In the genomic region with DNA sequence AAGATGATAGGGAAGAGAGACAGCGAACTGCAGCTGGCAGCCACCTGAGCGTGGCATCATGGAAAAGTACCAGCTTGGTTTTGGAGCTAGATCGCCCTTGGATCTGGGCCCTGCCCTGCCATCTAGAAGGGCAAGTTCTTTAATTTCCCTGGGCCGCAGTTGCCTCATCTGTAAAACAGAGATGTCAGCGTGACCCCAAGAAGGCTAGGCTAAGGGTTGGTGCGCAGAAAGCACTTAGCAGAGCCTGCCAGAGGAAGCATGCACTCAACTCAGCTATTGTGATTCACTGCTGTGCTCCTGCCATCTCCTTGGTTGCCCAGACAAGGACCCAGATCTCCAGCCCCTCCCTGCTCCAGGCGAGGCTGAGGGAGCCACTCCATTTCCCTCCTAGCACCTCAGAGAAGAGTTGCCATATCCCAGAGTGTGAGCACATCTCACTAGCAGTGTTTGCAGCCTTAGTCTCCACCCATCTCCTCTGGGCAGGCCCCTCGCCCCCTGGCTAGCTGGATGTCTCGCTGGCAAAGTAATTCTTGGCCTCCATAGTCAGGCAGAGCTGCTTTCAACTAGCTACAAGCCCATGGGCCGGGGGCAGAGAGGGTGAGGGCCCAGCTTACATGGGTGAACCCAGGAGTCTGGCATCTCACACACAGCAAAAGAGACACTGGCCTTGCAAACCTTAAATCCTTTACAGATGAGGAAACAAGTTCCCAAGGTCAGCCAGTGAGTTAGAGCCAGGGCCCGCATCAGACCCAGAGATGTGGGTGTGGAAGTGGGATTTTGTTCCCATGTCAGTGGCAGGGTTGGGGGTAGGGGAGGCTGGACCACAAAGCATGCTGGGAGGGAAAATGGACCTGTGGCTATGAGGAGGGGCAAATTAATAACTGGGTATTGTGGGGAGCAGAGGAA, we compare ENCODE assay signal across 24 cellular contexts.
DNase-seq lines count a peak whose midpoint lies in the region; ATAC-seq and TF ChIP-seq lines count a peak whose summit lies in the region.
"Had no signal": no experiment of that assay in that cellular context is flagged by ENCODE, and none has a peak within 500 bp of the region (broad histone marks: within the 10 kb centered on the region; RNA-seq: fewer than 3 reads in every experiment).

No MANE protein-coding gene starts in this region.

- no peak overlapping the region for H3K9ac ChIP-seq in SK-N-SH

- H3K27me3 Mint-ChIP-seq in stimulated activated naive CD8-positive, alpha-beta T cell treated with anti-CD3 and anti-CD28 coated beads, Interleukin-15, amount 100 ng/mL, for 72 hours: peaks cover 40% of the 10 kb centered on the region

- H3K4me3 ChIP-seq in SK-N-SH (ENCODE audit: low read depth in 2 of 2, low read length in 1 of 2) (no peak overlapping the region), stomach (no peak overlapping the region)
- H3K4me3 ChIP-seq: HAP-1, pancreas, transverse colon had no signal

- H4K20me1 ChIP-seq in SK-N-SH (ENCODE audit: insufficient read depth): no peaks in the 10 kb centered on the region

- peaks cover 0 to 8% of the 10 kb centered on the region in 2 donors for H3K9me3 Mint-ChIP-seq in stimulated activated naive CD8-positive, alpha-beta T cell treated with anti-CD3 and anti-CD28 coated beads, Interleukin-15, amount 100 ng/mL, for 72 hours
- H3K9me3 Mint-ChIP-seq: activated naive CD8-positive, alpha-beta T cell treated with anti-CD3 and anti-CD28 coated beads, Interleukin-2, amount 50 U/mL, for 24 hours; memory B cell had no signal

- ATAC-seq in SK-N-SH treated with all-trans-retinoic acid at 6 μM for 48 hours: no peak
- ATAC-seq in foreskin keratinocyte: peak; percentile 8
- no peak for ATAC-seq in stimulated activated naive CD8-positive, alpha-beta T cell treated with anti-CD3 and anti-CD28 coated beads, Interleukin-15, amount 100 ng/mL, for 72 hours
- ATAC-seq: activated naive CD8-positive, alpha-beta T cell treated with anti-CD3 and anti-CD28 coated beads, Interleukin-2, amount 50 U/mL, for 24 hours had no signal

- intact Hi-C loops in stomach (cut with DNase I; ENCODE audit: low total_unique reads): no loop called here

- no peak for TF ChIP-seq RAD21 in SK-N-SH (IDR thresholded peaks at IDR 0.05; ENCODE audit: low read length)

- DNase-seq in SK-N-SH (no peak), RWPE1 (ENCODE audit: low spot score) (no peak), foreskin keratinocyte (no peak), stomach (peak; percentile 52), NCI-H2081 (lab: John Stamatoyannopoulos, UW) (no peak), dedifferentiated amniotic fluid mesenchymal stem cell (ENCODE audit: extremely low spot score) (no peak)
- DNase-seq in stimulated activated naive CD8-positive, alpha-beta T cell treated with anti-CD3 and anti-CD28 coated beads, Interleukin-15, amount 100 ng/mL, for 72 hours: no peak
- DNase-seq: 8988T; activated CD4-positive, CD25-positive, alpha-beta regulatory T cell treated with anti-CD3 and anti-CD28 coated beads, Interleukin-2, amount 50 U/mL, for 72 hours; activated effector memory CD4-positive, alpha-beta T cell treated with Interleukin-2 at 50 U/mL for 16 hours; activated naive CD8-positive, alpha-beta T cell treated with anti-CD3 and anti-CD28 coated beads, Interleukin-2, amount 50 U/mL, for 24 hours; brain microvascular endothelial cell; foreskin melanocyte; kidney glomerular epithelial cell; NCI-H1105; NCI-H510A treated with DMSO at 0.1 percent for 48 hours; pancreas; stimulated activated CD4-positive, alpha-beta T cell treated with anti-CD3 and anti-CD28 coated beads, Interleukin-2, amount 100 ng/mL, for 24 hours; stimulated activated naive CD4-positive, alpha-beta T cell; transverse colon had no signal

- no peak overlapping the region for H3K27ac Mint-ChIP-seq in stimulated activated naive CD8-positive, alpha-beta T cell treated with anti-CD3 and anti-CD28 coated beads, Interleukin-15, amount 100 ng/mL, for 72 hours
- H3K27ac Mint-ChIP-seq: activated naive CD8-positive, alpha-beta T cell treated with anti-CD3 and anti-CD28 coated beads, Interleukin-2, amount 50 U/mL, for 24 hours; dendritic cell treated with granulocyte-macrophage colony-stimulating factor and Interleukin-4, amounts not matched to agents 40 ng/mL and 50 ng/mL, for 4 days; memory B cell had no signal

- TF ChIP-seq CTCF in SK-N-SH (IDR thresholded peaks at IDR 0.05): no peak
- no peak for TF ChIP-seq CTCF in RWPE1 (conservative IDR thresholded peaks at IDR 0.05; ENCODE audit: low read depth)
- TF ChIP-seq CTCF in foreskin keratinocyte (conservative IDR thresholded peaks at IDR 0.05): no peak
- no peak for TF ChIP-seq CTCF in stomach (IDR thresholded peaks at IDR 0.05)

- TF ChIP-seq EP300 in SK-N-SH (IDR thresholded peaks at IDR 0.05; ENCODE audit: borderline replicate concordance in 1 of 2, low read depth in 1 of 2, low read length in 1 of 2): no peak
- TF ChIP-seq EP300 in stomach (IDR thresholded peaks at IDR 0.05): no peak

- H3K9me3 ChIP-seq in SK-N-SH: no peaks in the 10 kb centered on the region
- peaks cover 0 to 7% (median 3%) of the 10 kb centered on the region in 4 donors for H3K9me3 ChIP-seq in stomach
- H3K9me3 ChIP-seq: HAP-1, pancreas, transverse colon had no signal

- H3F3A ChIP-seq in SK-N-SH (replicated peaks; ENCODE audit: insufficient read depth): no peaks in the 10 kb centered on the region

- H3K9me2 ChIP-seq in SK-N-SH: no peaks in the 10 kb centered on the region

- TF ChIP-seq POLR2A in stomach (IDR thresholded peaks at IDR 0.05): no peak

- H3K36me3 ChIP-seq in SK-N-SH (replicated peaks in 1 of 2; ENCODE audit: control insufficient read depth in 1 of 2, insufficient read depth in 2 of 2, low read length in 1 of 2) (no peaks in the 10 kb centered on the region), stomach (no peaks in the 10 kb centered on the region)
- H3K36me3 ChIP-seq: brain microvascular endothelial cell, HAP-1, pancreas, transverse colon had no signal

- no peaks in the 10 kb centered on the region for H3K79me2 ChIP-seq in SK-N-SH (ENCODE audit: insufficient read depth)

- H3K4me3 Mint-ChIP-seq in stimulated activated naive CD8-positive, alpha-beta T cell treated with anti-CD3 and anti-CD28 coated beads, Interleukin-15, amount 100 ng/mL, for 72 hours: no peak overlapping the region
- H3K4me3 Mint-ChIP-seq: activated naive CD8-positive, alpha-beta T cell treated with anti-CD3 and anti-CD28 coated beads, Interleukin-2, amount 50 U/mL, for 24 hours; dendritic cell treated with granulocyte-macrophage colony-stimulating factor and Interleukin-4, amounts not matched to agents 40 ng/mL and 50 ng/mL, for 4 days; memory B cell had no signal

- 0 out of 2 replicates have a peak overlapping the region, but pooled peaks have one; percentile 33 for H2AFZ ChIP-seq in SK-N-SH (ENCODE audit: low read depth)

- peaks cover 8% of the 10 kb centered on the region for H3K4me1 Mint-ChIP-seq in stimulated activated naive CD8-positive, alpha-beta T cell treated with anti-CD3 and anti-CD28 coated beads, Interleukin-15, amount 100 ng/mL, for 72 hours
- H3K4me1 Mint-ChIP-seq: activated naive CD8-positive, alpha-beta T cell treated with anti-CD3 and anti-CD28 coated beads, Interleukin-2, amount 50 U/mL, for 24 hours had no signal

- H3K27me3 ChIP-seq in SK-N-SH (ENCODE audit: insufficient read depth): no peaks in the 10 kb centered on the region
- H3K27me3 ChIP-seq in foreskin keratinocyte: no peaks in the 10 kb centered on the region
- no peaks in the 10 kb centered on the region for H3K27me3 ChIP-seq in stomach
- H3K27me3 ChIP-seq: pancreas had no signal

- H3K27ac ChIP-seq in SK-N-SH (ENCODE audit: low read depth in 2 of 2, low read length in 1 of 2): peak overlapping the region in 1 of 2 experiments; percentile 95; a peak in 2 of 4 replicates
- H3K27ac ChIP-seq in RWPE1: peak overlapping the region; percentile 68
- H3K27ac ChIP-seq in foreskin keratinocyte: no peak overlapping the region
- no peak overlapping the region for H3K27ac ChIP-seq in stomach
- H3K27ac ChIP-seq: brain microvascular endothelial cell, pancreas had no signal

- 85% methylated on average over 10 of the region's 11 CpGs for WGBS in SK-N-SH (ENCODE audit: low lambda C conversion rate)
- 80 to 84% (median 81%) methylated on average over 10 to 11 of the region's 11 CpGs for WGBS in stomach, 5 donors

- POLR2A ChIA-PET in SK-N-SH (lab: Yijun Ruan, JAX): interaction anchor here (0.7 to 1.2 kb wide), 2 partner anchors 39 to 178 kb away, joined by 3 to 4 read pairs; no protein-coding TSS in a partner anchor
- POLR2A ChIA-PET in RWPE1 (lab: Yijun Ruan, JAX; ENCODE audit: low non-redundant PET): no interaction called here

- H3K4me1 ChIP-seq in SK-N-SH (ENCODE audit: control insufficient read depth in 1 of 2, insufficient read depth in 2 of 2, low read depth in 1 of 2, low read length in 1 of 2): peaks cover 32 to 73% of the 10 kb centered on the region in 2 experiments
- H3K4me1 ChIP-seq in foreskin keratinocyte: peaks cover 22% of the 10 kb centered on the region
- H3K4me1 ChIP-seq in stomach: peaks cover 10 to 40% (median 21%) of the 10 kb centered on the region in 4 donors

- no peak overlapping the region for H3K4me2 ChIP-seq in SK-N-SH

- CTCF ChIA-PET in SK-N-SH (lab: Yijun Ruan, JAX): interaction anchor here (1.3 to 1.8 kb wide), 4 partner anchors 7 to 208 kb away, joined by 3 to 5 read pairs (median 4); no protein-coding TSS in a partner anchor
- CTCF ChIA-PET in RWPE1 (lab: Yijun Ruan, JAX): no interaction called here

TF ChIP-seq in SK-N-SH, 30 proteins besides CTCF, POLR2A, EP300 and RAD21:
- no peak for TF ChIP-seq NFIC (IDR thresholded peaks at IDR 0.05; ENCODE audit: borderline replicate concordance)

TF ChIP-seq in SK-N-SH treated with all-trans-retinoic acid at 6 μM for 48 hours, 23 proteins besides CTCF, POLR2A, EP300 and RAD21 (continues in another document):
- TF ChIP-seq SNAI2 (CRISPR knock-in tag; IDR thresholded peaks at IDR 0.05): no peak
- TF ChIP-seq, protein P1, sequence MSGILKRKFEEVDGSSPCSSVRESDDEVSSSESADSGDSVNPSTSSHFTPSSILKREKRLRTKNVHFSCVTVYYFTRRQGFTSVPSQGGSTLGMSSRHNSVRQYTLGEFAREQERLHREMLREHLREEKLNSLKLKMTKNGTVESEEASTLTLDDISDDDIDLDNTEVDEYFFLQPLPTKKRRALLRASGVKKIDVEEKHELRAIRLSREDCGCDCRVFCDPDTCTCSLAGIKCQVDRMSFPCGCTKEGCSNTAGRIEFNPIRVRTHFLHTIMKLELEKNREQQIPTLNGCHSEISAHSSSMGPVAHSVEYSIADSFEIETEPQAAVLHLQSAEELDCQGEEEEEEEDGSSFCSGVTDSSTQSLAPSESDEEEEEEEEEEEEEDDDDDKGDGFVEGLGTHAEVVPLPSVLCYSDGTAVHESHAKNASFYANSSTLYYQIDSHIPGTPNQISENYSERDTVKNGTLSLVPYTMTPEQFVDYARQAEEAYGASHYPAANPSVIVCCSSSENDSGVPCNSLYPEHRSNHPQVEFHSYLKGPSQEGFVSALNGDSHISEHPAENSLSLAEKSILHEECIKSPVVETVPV (CRISPR knock-in tag; IDR thresholded peaks at IDR 0.05): no peak
- no peak for TF ChIP-seq ISL1 (CRISPR knock-in tag; IDR thresholded peaks at IDR 0.05)
